24 cellular contexts compared by ENCODE assay signal in genomic region chr9:74147906-74148305, GRCh38.
"Had no signal": no experiment of that assay in that cellular context is flagged by ENCODE, and none has a peak within 500 bp of the region (broad histone marks: within the 10 kb centered on the region; RNA-seq: fewer than 3 reads in every experiment).

No MANE protein-coding gene starts in this region.

- H3K4me1 Mint-ChIP-seq: activated B cell treated with CpG ODN at 0.5 μM for 24 hours; activated naive CD4-positive, alpha-beta T cell treated with anti-CD3 and anti-CD28 coated beads, Interleukin-2, amount 10 ng/mL, durations not matched to agents 7 days and 5 days; activated naive CD8-positive, alpha-beta T cell treated with anti-CD3 and anti-CD28 coated beads for 36 hours; T-helper 17 cell had no signal

- FAIRE-seq: TTC549 had no signal

- H3K4me3 ChIP-seq: colonic mucosa had no signal

- H3K9me3 ChIP-seq: colonic mucosa had no signal

- H3K36me3 Mint-ChIP-seq: activated naive CD4-positive, alpha-beta T cell treated with anti-CD3 and anti-CD28 coated beads, Interleukin-2, amount 10 ng/mL, durations not matched to agents 7 days and 5 days; activated naive CD8-positive, alpha-beta T cell treated with anti-CD3 and anti-CD28 coated beads for 36 hours had no signal

- H3K27ac ChIP-seq: brain microvascular endothelial cell, colonic mucosa had no signal

- H3K27me3 Mint-ChIP-seq: activated B cell treated with CpG ODN at 0.5 μM for 24 hours; activated CD8-positive, alpha-beta T cell treated with anti-CD3 and anti-CD28 coated beads for 36 hours; activated naive CD4-positive, alpha-beta T cell treated with anti-CD3 and anti-CD28 coated beads, Interleukin-2, amount 10 ng/mL, durations not matched to agents 7 days and 5 days; activated naive CD8-positive, alpha-beta T cell treated with anti-CD3 and anti-CD28 coated beads for 36 hours; T-helper 17 cell had no signal

- H3K27me3 ChIP-seq: brain microvascular endothelial cell, colonic mucosa had no signal

- DNase-seq: activated B cell treated with CpG ODN at 0.5 μM for 24 hours; activated CD4-positive, alpha-beta T cell treated with anti-CD3 and anti-CD28 coated beads, Interleukin-2, amount 50 U/mL, for 1 hour; activated CD8-positive, alpha-beta memory T cell treated with anti-CD3 and anti-CD28 coated beads, Interleukin-2, amount 50 U/mL, for 4 hours; activated CD8-positive, alpha-beta T cell treated with anti-CD3 and anti-CD28 coated beads for 36 hours; activated gamma-delta T cell treated with Interleukin-2 at 50 U/mL for 16 hours; activated naive CD4-positive, alpha-beta T cell treated with anti-CD3 and anti-CD28 coated beads, Interleukin-2, amount 10 ng/mL, durations not matched to agents 7 days and 5 days; activated naive CD8-positive, alpha-beta T cell treated with anti-CD3 and anti-CD28 coated beads for 36 hours; activated T-cell treated with anti-CD3 and anti-CD28 coated beads, Interleukin-2, amount 50 U/mL, for 72 hours; anterior cingulate cortex; brain microvascular endothelial cell; caudate nucleus; colonic mucosa; NCI-H1105; NCI-H1436; NCI-H1694 treated with DMSO at 0.1 percent for 48 hours; NCI-H2029 treated with DMSO at 0.1 percent for 48 hours; NCI-H446; NCI-H524; PC-3; SIG-M5; T-helper 17 cell; T-helper 9 cell had no signal

- H3K4me3 Mint-ChIP-seq: activated B cell treated with CpG ODN at 0.5 μM for 24 hours; activated CD8-positive, alpha-beta T cell treated with anti-CD3 and anti-CD28 coated beads for 36 hours; activated naive CD4-positive, alpha-beta T cell treated with anti-CD3 and anti-CD28 coated beads, Interleukin-2, amount 10 ng/mL, durations not matched to agents 7 days and 5 days; activated naive CD8-positive, alpha-beta T cell treated with anti-CD3 and anti-CD28 coated beads for 36 hours; activated T-cell treated with anti-CD3 and anti-CD28 coated beads, Interleukin-2, amount 50 U/mL, for 72 hours; T-helper 17 cell had no signal

- H3K9me3 Mint-ChIP-seq: activated CD8-positive, alpha-beta T cell treated with anti-CD3 and anti-CD28 coated beads for 36 hours; activated naive CD4-positive, alpha-beta T cell treated with anti-CD3 and anti-CD28 coated beads, Interleukin-2, amount 10 ng/mL, durations not matched to agents 7 days and 5 days had no signal

- H3K36me3 ChIP-seq: brain microvascular endothelial cell, colonic mucosa had no signal

- ATAC-seq: activated CD8-positive, alpha-beta T cell treated with anti-CD3 and anti-CD28 coated beads for 36 hours; activated T-cell treated with anti-CD3 and anti-CD28 coated beads, Interleukin-2, amount 50 U/mL, for 72 hours; PC-3; T-helper 17 cell had no signal

- H3K27ac Mint-ChIP-seq: activated B cell treated with CpG ODN at 0.5 μM for 24 hours; activated CD8-positive, alpha-beta T cell treated with anti-CD3 and anti-CD28 coated beads for 36 hours; activated naive CD4-positive, alpha-beta T cell treated with anti-CD3 and anti-CD28 coated beads, Interleukin-2, amount 10 ng/mL, durations not matched to agents 7 days and 5 days; activated naive CD8-positive, alpha-beta T cell treated with anti-CD3 and anti-CD28 coated beads for 36 hours; activated T-cell treated with anti-CD3 and anti-CD28 coated beads, Interleukin-2, amount 50 U/mL, for 72 hours; activated T-helper 2 cell treated with anti-CD3 and anti-CD28 coated beads, Interferon-gamma antibody, Interleukin-2, Interleukin-4, amounts not matched to agents 10 μg/mL and 5 μg/mL and 100 μg/mL, durations not matched to agents 14 hours and 24 hours and 36 hours; T-helper 17 cell had no signal

- H3K4me1 ChIP-seq: colonic mucosa had no signal
